In the genomic region with DNA sequence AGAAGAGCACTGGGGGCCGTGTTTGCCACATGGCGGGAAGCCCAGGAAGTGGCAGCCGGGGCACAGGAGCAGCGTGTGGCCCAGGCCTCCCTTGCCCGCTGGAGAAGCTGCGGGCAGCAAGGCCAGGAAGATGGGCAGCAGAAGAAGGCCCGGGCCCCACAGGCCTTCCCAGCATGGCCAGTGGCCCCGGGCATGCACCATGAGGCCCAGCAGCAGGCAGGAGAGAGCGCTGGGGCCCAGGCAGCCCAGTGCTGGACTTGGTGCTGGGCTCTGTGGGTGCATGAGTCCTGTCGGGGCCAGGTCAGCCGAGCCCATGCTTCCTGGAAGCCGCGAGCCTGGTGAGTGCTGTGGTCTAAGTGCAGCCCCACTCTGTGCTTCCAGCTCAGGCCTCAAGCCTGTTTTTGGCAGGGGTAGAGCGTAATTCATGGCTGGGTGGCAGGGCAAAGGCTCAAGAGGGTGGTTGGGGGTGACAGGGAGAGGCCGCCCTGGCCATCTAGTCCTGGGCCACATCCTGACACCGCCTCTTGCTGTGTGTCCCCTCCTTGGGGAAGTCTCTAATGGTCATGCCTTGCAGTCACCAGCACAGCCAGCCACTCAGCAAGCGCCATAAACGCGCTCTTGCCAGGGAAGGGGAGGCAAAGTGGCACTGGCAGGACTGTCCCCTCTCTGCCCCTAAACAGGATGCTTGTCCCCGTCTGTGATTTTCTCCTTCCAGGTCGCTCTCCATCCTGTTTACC, we compare ENCODE assay signal across 11 cellular contexts. TPM values are rescaled to one million over a fixed set of nuclear protein-coding genes. Genes with fewer than 3 reads are reported as not detected.
DNase-seq lines count a peak whose midpoint lies in the region; ATAC-seq, FAIRE-seq and TF ChIP-seq lines count a peak whose summit lies in the region.
"Had no signal": no experiment of that assay in that cellular context is flagged by ENCODE, and none has a peak within 500 bp of the region (broad histone marks: within the 10 kb centered on the region; RNA-seq: fewer than 3 reads in every experiment).

No MANE protein-coding gene starts in this region.

- no peak for ATAC-seq in K562
- ATAC-seq in lung (ENCODE audit: insufficient read depth, low FRiP score) = no peak
- no peak for ATAC-seq in stimulated activated memory B cell treated with anti-CD40 and anti-IgM and Interleukin-4, amounts not matched to agents 10 μg/mL and 1 μg/mL and 100 μg/mL, for 72 hours
- ATAC-seq in HG03342 (IDR thresholded peaks at IDR 0.05; ENCODE audit: unreplicated experiment) = no peak

- no peak overlapping the region for H3K4me2 ChIP-seq in K562 (ENCODE audit: insufficient read depth, low read length)

- TF ChIP-seq POLR2A in K562 (conservative IDR thresholded peaks at IDR 0.05) = no peak

- peak overlapping the region; percentile 40 for H3K27ac Mint-ChIP-seq in stimulated activated memory B cell treated with anti-CD40 and anti-IgM and Interleukin-4, amounts not matched to agents 10 μg/mL and 1 μg/mL and 100 μg/mL, for 72 hours
- no peak overlapping the region for H3K27ac Mint-ChIP-seq in HFFc6

- H3K9ac ChIP-seq in K562 (ENCODE audit: insufficient read depth in 1 of 2, low read depth in 2 of 2, low read length in 2 of 2) = peak overlapping the region in 1 of 2 experiments; percentile 85; a peak in 2 of 4 replicates

- WGBS in K562 (ENCODE audit: insufficient coverage, low coverage, missing lambda C conversion rate) = 79% methylated on average over 21 of the region's 21 CpGs
- 64 to 66% methylated on average over 20 to 21 of the region's 21 CpGs for WGBS in lung, 2 donors

- no peaks in the 10 kb centered on the region for H3K27me3 Mint-ChIP-seq in stimulated activated memory B cell treated with anti-CD40 and anti-IgM and Interleukin-4, amounts not matched to agents 10 μg/mL and 1 μg/mL and 100 μg/mL, for 72 hours
- H3K27me3 Mint-ChIP-seq in HFFc6 (ENCODE audit: insufficient read depth) = peaks cover 5% of the 10 kb centered on the region

- in situ Hi-C loops in K562 (cut with MboI) = no loop called here

- no TSS peak for BruUV-seq in K562 (replicated peaks; lab: Mats Ljungman, UMichigan)

- H3K79me2 ChIP-seq in K562 (ENCODE audit: control insufficient read depth, insufficient read depth, low read length) = no peaks in the 10 kb centered on the region; the same call in 2 of the 3 replicates

- no peaks in the 10 kb centered on the region for H3K36me3 Mint-ChIP-seq in stimulated activated memory B cell treated with anti-CD40 and anti-IgM and Interleukin-4, amounts not matched to agents 10 μg/mL and 1 μg/mL and 100 μg/mL, for 72 hours
- no peaks in the 10 kb centered on the region for H3K36me3 Mint-ChIP-seq in HFFc6 (ENCODE audit: low read depth)

- POLR2A ChIA-PET in K562 (lab: Yijun Ruan, JAX) = interaction anchor here (0.9 to 5.4 kb wide), 9 partner anchors 8 to 125 kb away, joined by 3 to 115 read pairs (median 9); a partner anchor contains a TSS

- intact Hi-C loops in K562 (cut with micrococcal nuclease) = no loop called here

- H3K9me3 ChIP-seq in K562 (replicated peaks; ENCODE audit: control insufficient read depth, insufficient read depth, low read depth, low read length) = no peaks in the 10 kb centered on the region
- peaks cover 0 to 2% of the 10 kb centered on the region in 2 donors for H3K9me3 ChIP-seq in lung (ENCODE audit: control insufficient read depth in 2 of 2, insufficient read depth in 1 of 2, low read length in 1 of 2)

- H3K4me1 ChIP-seq in K562 (replicated peaks in 1 of 2; ENCODE audit: control insufficient read depth in 2 of 2, insufficient read depth in 2 of 2, low read length in 2 of 2) = peaks cover 38 to 63% of the 10 kb centered on the region in 2 experiments
- H3K4me1 ChIP-seq in lung (ENCODE audit: control insufficient read depth in 2 of 2, insufficient read depth in 2 of 2, low read length in 2 of 2) = peaks cover 0 to 35% of the 10 kb centered on the region in 2 donors

- TF ChIP-seq CTCF in K562 (IDR thresholded peaks at IDR 0.05 in 2 of 3, conservative IDR thresholded peaks at IDR 0.05 in 1 of 3; ENCODE audit: insufficient read depth in 2 of 3, low read depth in 1 of 3, low read length in 3 of 3) (no peak), lung (IDR thresholded peaks at IDR 0.05; ENCODE audit: control extremely low read depth, extremely low read depth) (no peak), HFFc6 (IDR thresholded peaks at IDR 0.05) (no peak)

- H4K20me1 ChIP-seq in K562 (replicated peaks; ENCODE audit: control insufficient read depth, insufficient read depth, low read length) = no peaks in the 10 kb centered on the region

- no peaks in the 10 kb centered on the region for H3K9me3 Mint-ChIP-seq in stimulated activated memory B cell treated with anti-CD40 and anti-IgM and Interleukin-4, amounts not matched to agents 10 μg/mL and 1 μg/mL and 100 μg/mL, for 72 hours
- H3K9me3 Mint-ChIP-seq in HFFc6 = no peaks in the 10 kb centered on the region

- no peaks in the 10 kb centered on the region for H3K9me1 ChIP-seq in K562 (ENCODE audit: control insufficient read depth, insufficient read depth, low read length)

- peak; percentile 67 for DNase-seq in H7
- DNase-seq in K562 (ENCODE audit: extremely low read depth in 1 of 4, low spot score in 3 of 4) = no peak
- DNase-seq in lung (ENCODE audit: low spot score) = no peak
- no peak for DNase-seq in activated CD4-positive, alpha-beta T cell treated with anti-CD3 and anti-CD28 coated beads for 1 hour
- no peak for DNase-seq in HFFc6
- DNase-seq in activated CD8-positive, alpha-beta memory T cell treated with anti-CD3 and anti-CD28 coated beads for 24 hours = no peak
- DNase-seq: COR-L47 had no signal

- H3K4me3 Mint-ChIP-seq in stimulated activated memory B cell treated with anti-CD40 and anti-IgM and Interleukin-4, amounts not matched to agents 10 μg/mL and 1 μg/mL and 100 μg/mL, for 72 hours = peak overlapping the region; percentile 38
- H3K4me3 Mint-ChIP-seq in HFFc6 = no peak overlapping the region

- H3K27me3 ChIP-seq in H7 (ENCODE audit: control insufficient read depth, insufficient read depth, low read length) (no peaks in the 10 kb centered on the region), K562 (ENCODE audit: control insufficient read depth in 2 of 2, insufficient read depth in 2 of 2, low read length in 2 of 2) (no peaks in the 10 kb centered on the region), lung (ENCODE audit: control insufficient read depth, insufficient read depth) (no peaks in the 10 kb centered on the region)

- H3K36me3 ChIP-seq in H7 (replicated peaks; ENCODE audit: control insufficient read depth, insufficient read depth, low read length) = no peaks in the 10 kb centered on the region; the same call in 1 of the 2 replicates
- peaks cover 19% of the 10 kb centered on the region; the same call in 1 of the 3 replicates for H3K36me3 ChIP-seq in K562 (ENCODE audit: control insufficient read depth, insufficient read depth, low read length)
- peaks cover 0 to 7% of the 10 kb centered on the region in 2 donors for H3K36me3 ChIP-seq in lung (ENCODE audit: control insufficient read depth in 2 of 2, insufficient read depth in 2 of 2, low read length in 2 of 2)

- H2AFZ ChIP-seq in K562 (ENCODE audit: low read depth, low read length) = 0 out of 2 replicates have a peak overlapping the region, but pooled peaks have one; percentile 21

- TF ChIP-seq RAD21 in K562 (CRISPR knock-in tag; conservative IDR thresholded peaks at IDR 0.05 in 1 of 2, IDR thresholded peaks at IDR 0.05 in 1 of 2) = no peak

- TF ChIP-seq EP300 in K562 (IDR thresholded peaks at IDR 0.05; ENCODE audit: low read length) = no peak

- peaks cover 19% of the 10 kb centered on the region for H3K4me1 Mint-ChIP-seq in stimulated activated memory B cell treated with anti-CD40 and anti-IgM and Interleukin-4, amounts not matched to agents 10 μg/mL and 1 μg/mL and 100 μg/mL, for 72 hours
- H3K4me1 Mint-ChIP-seq in HFFc6 (ENCODE audit: low read depth) = peaks cover 13% of the 10 kb centered on the region

- CTCF ChIA-PET in K562 (lab: Yijun Ruan, JAX; ENCODE audit: low intra/inter-chr PET ratio) = interaction anchor here (0.6 to 1.1 kb wide), 3 partner anchors 54 to 109 kb away, joined by 3 read pairs; no protein-coding TSS in a partner anchor

- peak overlapping the region; percentile 16; the same call in 1 of the 3 replicates for H3K27ac ChIP-seq in K562 (ENCODE audit: extremely low read depth, low read depth, low read length)
- H3K27ac ChIP-seq in lung (ENCODE audit: low read depth in 1 of 2, low read length in 1 of 2) = peak overlapping the region; percentile 38 to 71

- no peak for FAIRE-seq in K562 (lab: Jason Lieb, UNC)

- H3K4me3 ChIP-seq in H7 (ENCODE audit: insufficient read depth, low read depth, low read length) = 0 out of 2 replicates have a peak overlapping the region, but pooled peaks have one; percentile 22
- no peak overlapping the region for H3K4me3 ChIP-seq in K562
- H3K4me3 ChIP-seq in lung = no peak overlapping the region

RNA-seq across cellular contexts. Expression of a gene that starts 21.3 kb away (rescaled TPM):
- total RNA-seq in H7 (2014; rRNA removed; shearing (Covaris generic)) = 18.9 and 19.5 TPM in 2 replicates
- 242 and 493 TPM in 2 replicates for total RNA-seq in K562 (2011; cell fraction: chromatin; rRNA removed; ENCODE audit: low replicate concordance)
- total RNA-seq in K562 (2011; cell fraction: nucleolus; rRNA removed) = 319 and 327 TPM in 2 replicates
- 296 TPM in 2 replicates for total RNA-seq in K562 (2011; cell fraction: nucleoplasm; rRNA removed)
- 77.9 and 94.5 TPM in 2 replicates for total RNA-seq in K562 (2014; rRNA removed)
- total RNA-seq in K562 (2014; rRNA removed; fragmentation: Illumina TruSeq; extraction: Trizol) = 45.3 and 45.6 TPM in 2 replicates
- total RNA-seq in K562 (2015; rRNA removed; fragmentation: Illumina TruSeq; extraction: Trizol) = 65.4 and 66.1 TPM in 2 replicates
- total RNA-seq in K562 (2021) = 94.1 and 104 TPM in 2 replicates
- polyA plus RNA-seq in K562 (2011; rRNA removed) = 47.6 and 56.6 TPM in 2 replicates
- polyA plus RNA-seq in K562 (2011; cell fraction: cytosol; rRNA removed) = 49.3 and 67.6 TPM in 2 replicates
- 62.6 and 87.9 TPM in 2 replicates for polyA plus RNA-seq in K562 (2011; cell fraction: nucleus; rRNA removed)
- 59.9 and 109 TPM in 2 replicates for polyA plus RNA-seq in K562 (2012)
- 62.6 and 78.7 TPM in 2 replicates for polyA plus RNA-seq in K562 (2014; fragmentation: Illumina TruSeq; extraction: Trizol)
- polyA plus RNA-seq in K562 (2014; fragmentation: Nextera tagmentation; extraction: Ambion mirVana) = 1 to 10 TPM; 5.0 to 5.4 TPM
- polyA plus RNA-seq in K562 (2014; rRNA removed) = 57.3 and 72.7 TPM in 2 replicates
- polyA minus RNA-seq in K562 (2011; rRNA and poly(A)+ RNA removed) = 103 and 105 TPM in 2 replicates
- polyA minus RNA-seq in K562 (2011; cell fraction: cytosol; rRNA and poly(A)+ RNA removed) = 72.6 and 84.0 TPM in 2 replicates
- 87.4 and 136 TPM in 2 replicates for polyA minus RNA-seq in K562 (2011; cell fraction: nucleus; rRNA and poly(A)+ RNA removed)
- total RNA-seq in lung = 10 to 100 TPM; 34.0 to 61.4 TPM
- 10 to 100 TPM; 20.6 to 26.1 TPM for polyA plus RNA-seq in lung
- 10 to 100 TPM in 5 of 6 experiments, 1 to 10 TPM in 1; 9.4 to 11.7 (median 10.5) TPM for total RNA-seq in HFFc6 (2021; fragmentation: NEBNext Ultra II Directional; extraction: Animal tissue kit (Norgen Biotek cat#: 25700))

RNA-seq across cellular contexts. Expression of a gene that starts 21.6 kb away (rescaled TPM):
- 14.0 and 22.9 TPM in 2 replicates for total RNA-seq in H7 (2014; rRNA removed; shearing (Covaris generic))
- 146 and 184 TPM in 2 replicates for total RNA-seq in K562 (2011; cell fraction: chromatin; rRNA removed; ENCODE audit: low replicate concordance)
- total RNA-seq in K562 (2011; cell fraction: nucleolus; rRNA removed) = 89.9 and 94.4 TPM in 2 replicates
- 121 and 143 TPM in 2 replicates for total RNA-seq in K562 (2011; cell fraction: nucleoplasm; rRNA removed)
- total RNA-seq in K562 (2014; rRNA removed) (10.0 and 10.6 TPM in 2 replicates), K562 (2014; rRNA removed; fragmentation: Illumina TruSeq; extraction: Trizol) (11.4 TPM in 2 replicates), K562 (2015; rRNA removed; fragmentation: Illumina TruSeq; extraction: Trizol) (13.6 and 13.9 TPM in 2 replicates), K562 (2021) (21.8 and 22.5 TPM in 2 replicates), lung (10 to 100 TPM; 16.7 to 35.7 TPM)
- polyA plus RNA-seq in K562 (2011; rRNA removed) (13.6 and 22.6 TPM in 2 replicates), K562 (2014; fragmentation: Illumina TruSeq; extraction: Trizol) (18.3 and 20.9 TPM in 2 replicates), K562 (2014; fragmentation: Nextera tagmentation; extraction: Ambion mirVana) (1 to 10 TPM; 2.0 to 3.1 TPM), K562 (2014; rRNA removed) (21.5 and 23.1 TPM in 2 replicates), lung (10 to 100 TPM; 17.9 to 18.2 TPM)
- polyA plus RNA-seq in K562 (2011; cell fraction: cytosol; rRNA removed) = 10.5 and 18.0 TPM in 2 replicates
- polyA plus RNA-seq in K562 (2011; cell fraction: nucleus; rRNA removed) = 89.4 and 98.5 TPM in 2 replicates
- polyA plus RNA-seq in K562 (2012) = 16.6 and 16.7 TPM in 2 replicates
- 19.0 and 22.2 TPM in 2 replicates for polyA minus RNA-seq in K562 (2011; rRNA and poly(A)+ RNA removed)
- 10.5 and 10.8 TPM in 2 replicates for polyA minus RNA-seq in K562 (2011; cell fraction: cytosol; rRNA and poly(A)+ RNA removed)
- 18.2 and 38.1 TPM in 2 replicates for polyA minus RNA-seq in K562 (2011; cell fraction: nucleus; rRNA and poly(A)+ RNA removed)
- 1 to 10 TPM; 6.2 to 8.3 (median 7.9) TPM for total RNA-seq in HFFc6 (2021; fragmentation: NEBNext Ultra II Directional; extraction: Animal tissue kit (Norgen Biotek cat#: 25700))

RNA-seq across cellular contexts. Expression of a gene that starts 22.4 kb away (rescaled TPM):
- 0.28 and 1.5 TPM in 2 replicates for total RNA-seq in H7 (2014; rRNA removed; shearing (Covaris generic))
- total RNA-seq in K562 (2011; cell fraction: chromatin; rRNA removed; ENCODE audit: low replicate concordance) = 2.8 and 5.6 TPM in 2 replicates
- total RNA-seq in K562 (2011; cell fraction: nucleolus; rRNA removed) = 2.3 and 3.4 TPM in 2 replicates
- total RNA-seq in K562 (2011; cell fraction: nucleoplasm; rRNA removed) = 2.1 TPM in 2 replicates
- total RNA-seq in K562 (2014; rRNA removed) (0.37 and 0.73 TPM in 2 replicates), K562 (2014; rRNA removed; fragmentation: Illumina TruSeq; extraction: Trizol) (0.10 and 0.29 TPM in 2 replicates), K562 (2015; rRNA removed; fragmentation: Illumina TruSeq; extraction: Trizol) (0.22 and 0.53 TPM in 2 replicates), K562 (2021) (0.82 and 1.2 TPM in 2 replicates), lung (1 to 10 TPM in 1 of 2 donors, under 1 TPM in 1; 0.91 to 7.2 TPM)
- polyA plus RNA-seq in K562 (2011; rRNA removed) (0.29 and 0.73 TPM in 2 replicates), K562 (2014; fragmentation: Illumina TruSeq; extraction: Trizol) (0.29 and 0.31 TPM in 2 replicates), K562 (2014; fragmentation: Nextera tagmentation; extraction: Ambion mirVana) (not detected), K562 (2014; rRNA removed) (0.86 and 0.94 TPM in 2 replicates), lung (10 to 100 TPM; 11.0 to 11.3 TPM)
- 0.31 and 0.53 TPM in 2 replicates for polyA plus RNA-seq in K562 (2011; cell fraction: cytosol; rRNA removed)
- 2.2 and 3.2 TPM in 2 replicates for polyA plus RNA-seq in K562 (2011; cell fraction: nucleus; rRNA removed)
- polyA plus RNA-seq in K562 (2012) = 0.48 and 2.0 TPM in 2 replicates
- polyA minus RNA-seq in K562 (2011; rRNA and poly(A)+ RNA removed) = 0.14 and 0.27 TPM in 2 replicates
- polyA minus RNA-seq in K562 (2011; cell fraction: cytosol; rRNA and poly(A)+ RNA removed) = 0.38 and 0.91 TPM in 2 replicates
- polyA minus RNA-seq in K562 (2011; cell fraction: nucleus; rRNA and poly(A)+ RNA removed) = 0.78 and 0.81 TPM in 2 replicates
- under 1 TPM in 4 of 6 experiments, not detected in 2; 0.23 to 0.59 (median 0.38) TPM for total RNA-seq in HFFc6 (2021; fragmentation: NEBNext Ultra II Directional; extraction: Animal tissue kit (Norgen Biotek cat#: 25700))
- total RNA-seq: LHCN-M2, mononuclear cell had no signal

RNA-seq across cellular contexts. Expression of a gene that starts 48.5 kb away (rescaled TPM):
- total RNA-seq in H7 (2014; rRNA removed; shearing (Covaris generic)) = 162 and 166 TPM in 2 replicates
- total RNA-seq in K562 (2011; cell fraction: chromatin; rRNA removed; ENCODE audit: low replicate concordance) = 54.8 and 123 TPM in 2 replicates
- total RNA-seq in K562 (2011; cell fraction: nucleolus; rRNA removed) = 175 TPM in 2 replicates
- 116 and 126 TPM in 2 replicates for total RNA-seq in K562 (2011; cell fraction: nucleoplasm; rRNA removed)
- total RNA-seq in K562 (2014; rRNA removed) (89.3 and 118 TPM in 2 replicates), K562 (2014; rRNA removed; fragmentation: Illumina TruSeq; extraction: Trizol) (15.5 and 26.8 TPM in 2 replicates), K562 (2015; rRNA removed; fragmentation: Illumina TruSeq; extraction: Trizol) (53.7 and 57.5 TPM in 2 replicates), K562 (2021) (81.6 and 85.8 TPM in 2 replicates), lung (10 to 100 TPM; 37.0 to 93.9 TPM)
- polyA plus RNA-seq in K562 (2011; rRNA removed) (48.5 and 76.2 TPM in 2 replicates), K562 (2014; fragmentation: Illumina TruSeq; extraction: Trizol) (81.4 and 99.0 TPM in 2 replicates), K562 (2014; fragmentation: Nextera tagmentation; extraction: Ambion mirVana) (10 to 100 TPM; 31.4 to 51.5 TPM), K562 (2014; rRNA removed) (105 TPM in 2 replicates), lung (100 to 1,000 TPM in 1 of 2 donors, 10 to 100 TPM in 1; 72.7 to 266 TPM)
- polyA plus RNA-seq in K562 (2011; cell fraction: cytosol; rRNA removed) = 121 and 255 TPM in 2 replicates
- polyA plus RNA-seq in K562 (2011; cell fraction: nucleus; rRNA removed) = 125 and 161 TPM in 2 replicates
- polyA plus RNA-seq in K562 (2012) = 83.4 and 188 TPM in 2 replicates
- 17.2 and 22.0 TPM in 2 replicates for polyA minus RNA-seq in K562 (2011; rRNA and poly(A)+ RNA removed)
- polyA minus RNA-seq in K562 (2011; cell fraction: cytosol; rRNA and poly(A)+ RNA removed) = 47.0 and 66.3 TPM in 2 replicates
- polyA minus RNA-seq in K562 (2011; cell fraction: nucleus; rRNA and poly(A)+ RNA removed) = 18.8 and 20.9 TPM in 2 replicates
- total RNA-seq in HFFc6 (2021; fragmentation: NEBNext Ultra II Directional; extraction: Animal tissue kit (Norgen Biotek cat#: 25700)) = 10 to 100 TPM; 31.4 to 41.4 (median 33.6) TPM
